In genomic region chr2:223101340-223102039, GRCh38 we compare ENCODE assay signal across 9 cellular contexts. TPM values are rescaled to one million over a fixed set of nuclear protein-coding genes. Genes with fewer than 3 reads are reported as not detected.
DNase-seq lines count a peak whose midpoint lies in the region; ATAC-seq and TF ChIP-seq lines count a peak whose summit lies in the region.
"Had no signal": no experiment of that assay in that cellular context is flagged by ENCODE, and none has a peak within 500 bp of the region (broad histone marks: within the 10 kb centered on the region; RNA-seq: fewer than 3 reads in every experiment).

No MANE protein-coding gene starts in this region.

- H3K9ac ChIP-seq in fibroblast of lung (ENCODE audit: insufficient read depth, low read length): no peak overlapping the region

- no peaks in the 10 kb centered on the region for H3K79me2 ChIP-seq in fibroblast of lung (ENCODE audit: control insufficient read depth, insufficient read depth, low read length)

- DNase-seq in BE2C (peak; percentile 69), NCI-H82 treated with DMSO at 0.1 percent for 48 hours (lab: John Stamatoyannopoulos, UW; ENCODE audit: unreplicated experiment) (peak; percentile 94), fibroblast of lung (ENCODE audit: low read depth in 2 of 2) (peak; percentile 40 to 53), renal cortical epithelial cell (ENCODE audit: low read depth) (peak; percentile 45), spleen (no peak), MG63 (no peak)

- peak; percentile 88 for TF ChIP-seq CTCF in BE2C (IDR thresholded peaks at IDR 0.05; ENCODE audit: low read depth, low read length)
- TF ChIP-seq CTCF in fibroblast of lung (conservative IDR thresholded peaks at IDR 0.05 in 1 of 2, IDR thresholded peaks at IDR 0.05 in 1 of 2; ENCODE audit: low read depth in 1 of 2, low read length in 2 of 2): peak; percentile 47 to 65
- TF ChIP-seq CTCF in spleen (IDR thresholded peaks at IDR 0.05 in 8 of 11, conservative IDR thresholded peaks at IDR 0.05 in 3 of 11): peak in 3 of 11 experiments; percentile 15 to 18 (median 17)

- H3K4me1 ChIP-seq in BE2C (peaks cover 16% of the 10 kb centered on the region), fibroblast of lung (ENCODE audit: control insufficient read depth, extremely low read depth, insufficient read depth, low read length) (peaks cover 10% of the 10 kb centered on the region), spleen (no peaks in the 10 kb centered on the region)

- H3K27me3 ChIP-seq in BE2C (no peaks in the 10 kb centered on the region), fibroblast of lung (ENCODE audit: control insufficient read depth, insufficient read depth, low read length) (no peaks in the 10 kb centered on the region), spleen (replicated peaks in 1 of 7) (no peaks in the 10 kb centered on the region), MG63 (no peaks in the 10 kb centered on the region)

- peak; percentile 81 for ATAC-seq in GM18870 (IDR thresholded peaks at IDR 0.05; ENCODE audit: unreplicated experiment)
- ATAC-seq in HG03039 (IDR thresholded peaks at IDR 0.05; ENCODE audit: unreplicated experiment): peak; percentile 73

- intact Hi-C loops in spleen (cut with DNase I; ENCODE audit: low total_unique reads): no loop called here

- H3K9me3 ChIP-seq in BE2C: no peaks in the 10 kb centered on the region
- H3K9me3 ChIP-seq in fibroblast of lung (ENCODE audit: control insufficient read depth, insufficient read depth, low read depth, low read length): no peaks in the 10 kb centered on the region
- H3K9me3 ChIP-seq in spleen: no peaks in the 10 kb centered on the region
- H3K9me3 ChIP-seq in MG63: no peaks in the 10 kb centered on the region

- H3K4me3 ChIP-seq in BE2C (ENCODE audit: low read depth, low read length) (no peak overlapping the region), fibroblast of lung (replicated peaks in 1 of 4; ENCODE audit: control extremely low read depth in 1 of 4, insufficient read depth in 1 of 4, low read depth in 3 of 4, low read length in 4 of 4) (no peak overlapping the region), spleen (no peak overlapping the region), MG63 (no peak overlapping the region)

- H2AFZ ChIP-seq in fibroblast of lung (ENCODE audit: low read length): no peak overlapping the region

- H4K20me1 ChIP-seq in fibroblast of lung (ENCODE audit: control insufficient read depth, extremely low read depth, insufficient read depth, low read length): no peaks in the 10 kb centered on the region

- H3K36me3 ChIP-seq in BE2C: no peaks in the 10 kb centered on the region
- no peaks in the 10 kb centered on the region for H3K36me3 ChIP-seq in fibroblast of lung (ENCODE audit: control insufficient read depth, insufficient read depth, low read length)
- no peaks in the 10 kb centered on the region for H3K36me3 ChIP-seq in spleen
- no peaks in the 10 kb centered on the region for H3K36me3 ChIP-seq in MG63

- WGBS in spleen, 5 donors: 56 to 67% (median 57%) methylated on average over 4 of the region's 4 CpGs

- TF ChIP-seq POLR2A in spleen (IDR thresholded peaks at IDR 0.05): no peak

- H3K4me2 ChIP-seq in fibroblast of lung (ENCODE audit: extremely low read depth, insufficient read depth, low read length): no peak overlapping the region

- H3K27ac ChIP-seq in fibroblast of lung (ENCODE audit: insufficient read depth, low read length) (no peak overlapping the region), spleen (no peak overlapping the region)

RNA-seq across cellular contexts. Expression of gene KCNE4, which starts 49.5 kb away (rescaled TPM):
- 1.3 TPM for polyA plus RNA-seq in BE2C (2012; ENCODE audit: insufficient read depth, insufficient read length, low read depth)
- total RNA-seq in fibroblast of lung (11.0 and 25.3 TPM in 2 replicates), renal cortical epithelial cell (0.05 and 0.52 TPM in 2 replicates), spleen (10 to 100 TPM in 1 of 7 donors, 1 to 10 TPM in 6; 3.3 to 25.0 (median 5.7) TPM)
- polyA plus RNA-seq in fibroblast of lung (6.0 and 17.8 TPM in 2 replicates), spleen (1 to 10 TPM; 1.0 to 2.2 (median 1.7) TPM)
- 4.3 and 13.1 TPM in 2 replicates for polyA plus RNA-seq in fibroblast of lung (2012)
- polyA minus RNA-seq in fibroblast of lung (ENCODE audit: low replicate concordance): 3.6 and 4.0 TPM in 2 replicates
- total RNA-seq in MG63 (2014; rRNA removed; shearing (Covaris generic); ENCODE audit: low replicate concordance): 0.30 and 0.69 TPM in 2 replicates
- polyA plus RNA-seq: IgD-negative memory B cell had no signal

Comparison
In these comparisons a context has a peak if more than half of its experiments do, and no peak if none do; other contexts are left out.
1. DNase-seq: peak in BE2C (single experiment), NCI-H82 treated with DMSO at 0.1 percent for 48 hours (single experiment), fibroblast of lung (2 of 2) and renal cortical epithelial cell (single experiment); none in spleen (single experiment) and MG63 (single experiment).